Comparison of ENCODE assay signal across 8 cellular contexts in genomic region chr2:128416781-128417180, GRCh38.
"Had no signal": no experiment of that assay in that cellular context is flagged by ENCODE, and none has a peak within 500 bp of the region (broad histone marks: within the 10 kb centered on the region; RNA-seq: fewer than 3 reads in every experiment).

No MANE protein-coding gene starts in this region.

- H3K4me1 ChIP-seq: left lung had no signal

- DNase-seq: dermis blood vessel endothelial cell; stimulated activated CD4-positive, alpha-beta T cell treated with anti-CD3 and anti-CD28 coated beads, Interleukin-15, amount 100 ng/mL, for 24 hours; stimulated activated CD4-positive, alpha-beta T cell treated with anti-CD3 and anti-CD28 coated beads, Interleukin-4, amount 100 ng/mL, for 4 hours; T-helper 9 cell had no signal

- H3K4me3 ChIP-seq: body of pancreas, left lung, tibial artery had no signal

- H3K27ac ChIP-seq: body of pancreas, left lung, tibial artery had no signal

- H3K36me3 ChIP-seq: left lung, tibial artery had no signal

- ATAC-seq: body of pancreas, esophagus mucosa, left lung had no signal

- H3K27me3 ChIP-seq: body of pancreas, left lung, tibial artery had no signal

- H3K9me3 ChIP-seq: body of pancreas, left lung, tibial artery had no signal
